Comparison of ENCODE assay signal across 8 cellular contexts in genomic region chr7:158830211-158830723, GRCh38. TPM values are rescaled to one million over a fixed set of nuclear protein-coding genes. Genes with fewer than 3 reads are reported as not detected.
A peak's percentile ranks its signal among the peaks of the same experiment; 100 is the strongest.
DNase-seq lines count a peak whose midpoint lies in the region; ATAC-seq and TF ChIP-seq lines count a peak whose summit lies in the region.

No MANE protein-coding gene starts in this region.

- H3K9me3 ChIP-seq in KOPT-K1 (ENCODE audit: insufficient read depth, low read length, poor library complexity, severe bottlenecking), result no peaks in the 10 kb centered on the region
- H3K9me3 ChIP-seq in muscle layer of duodenum (ENCODE audit: control insufficient read depth in 1 of 2, low read length in 2 of 2), result no peaks in the 10 kb centered on the region

- H3K27ac ChIP-seq in ACC112 (ENCODE audit: low read depth, low read length) (peak overlapping the region; percentile 88), KOPT-K1 (ENCODE audit: low read depth, low read length, poor library complexity, severe bottlenecking) (peak overlapping the region; percentile 82), coronary artery (peak overlapping the region; percentile 91 to 100), muscle layer of duodenum (ENCODE audit: low read length) (peak overlapping the region; percentile 98)

- H3K27me3 ChIP-seq in ACC112 (ENCODE audit: insufficient read depth, low read length), result no peaks in the 10 kb centered on the region
- no peaks in the 10 kb centered on the region for H3K27me3 ChIP-seq in muscle layer of duodenum (ENCODE audit: low read depth, low read length)

- H3K79me2 ChIP-seq in ACC112 (ENCODE audit: control insufficient read depth, insufficient read depth, low read length, unreplicated experiment), result peaks cover 36% of the 10 kb centered on the region

- H3K4me3 ChIP-seq in ACC112 (ENCODE audit: low read depth, low read length) (peak overlapping the region; percentile 84), coronary artery (peak overlapping the region; percentile 91), muscle layer of duodenum (ENCODE audit: low read depth in 1 of 2, low read length in 2 of 2) (peak overlapping the region; percentile 65 to 67)

- H3K4me1 ChIP-seq in ACC112 (ENCODE audit: control insufficient read depth, insufficient read depth, low read length, unreplicated experiment) (peaks cover 14% of the 10 kb centered on the region), muscle layer of duodenum (ENCODE audit: control insufficient read depth in 1 of 2, insufficient read depth in 2 of 2, low read length in 2 of 2) (peaks cover 14 to 16% of the 10 kb centered on the region in 2 donors)

- no peaks in the 10 kb centered on the region for H3K36me3 ChIP-seq in ACC112 (ENCODE audit: insufficient read depth, low read length)
- peaks cover 7% of the 10 kb centered on the region; the same call in 1 of the 2 replicates for H3K36me3 ChIP-seq in KOPT-K1 (ENCODE audit: insufficient read depth, low read length)
- no peaks in the 10 kb centered on the region for H3K36me3 ChIP-seq in muscle layer of duodenum (ENCODE audit: control insufficient read depth in 1 of 2, insufficient read depth in 2 of 2, low read length in 2 of 2)

- H2AFZ ChIP-seq in ACC112 (ENCODE audit: low read length, unreplicated experiment), result peak overlapping the region; percentile 78

- ATAC-seq in HG02571 (IDR thresholded peaks at IDR 0.05; ENCODE audit: unreplicated experiment), result no peak
- ATAC-seq in left lobe of liver, result no peak

- no peak for DNase-seq in coronary artery (ENCODE audit: low spot score)
- DNase-seq in left lobe of liver (ENCODE audit: low spot score), result no peak
- DNase-seq in NCI-H2171 (lab: John Stamatoyannopoulos, UW), result no peak
- DNase-seq in DMS79 treated with DMSO at 0.1 percent for 48 hours (lab: John Stamatoyannopoulos, UW), result no peak

- TF ChIP-seq CTCF in coronary artery (IDR thresholded peaks at IDR 0.05), result no peak

RNA-seq across cellular contexts. Expression of gene ESYT2, which starts 1.0 kb away (rescaled TPM):
- 19.6 TPM for total RNA-seq in left lobe of liver

RNA-seq across cellular contexts. Expression of gene DYNC2I1, which starts 26.1 kb away (rescaled TPM):
- 6.7 TPM for total RNA-seq in left lobe of liver
